Comparison of ENCODE assay signal across 23 cellular contexts in genomic region chr10:77417806-77418205, GRCh38.
DNase-seq lines count a peak whose midpoint lies in the region; ATAC-seq and TF ChIP-seq lines count a peak whose summit lies in the region.
"Had no signal": no experiment of that assay in that cellular context is flagged by ENCODE, and none has a peak within 500 bp of the region (broad histone marks: within the 10 kb centered on the region; RNA-seq: fewer than 3 reads in every experiment).

No MANE protein-coding gene starts in this region.

- H3K9me3 ChIP-seq in MG63 (no peaks in the 10 kb centered on the region), muscle layer of duodenum (ENCODE audit: control insufficient read depth in 1 of 2, low read length in 2 of 2) (no peaks in the 10 kb centered on the region), tibial artery (no peaks in the 10 kb centered on the region), ovary (no peaks in the 10 kb centered on the region)
- H3K9me3 ChIP-seq: BE2C, psoas muscle had no signal

- H3K27ac ChIP-seq in muscle layer of duodenum (ENCODE audit: low read length) (peak overlapping the region; percentile 32), tibial artery (peak overlapping the region; percentile 93 to 94), ovary (no peak overlapping the region)
- H3K27ac ChIP-seq: foreskin keratinocyte, psoas muscle had no signal

- no peaks in the 10 kb centered on the region for H3K27me3 Mint-ChIP-seq in chondrocyte (ENCODE audit: low read depth)
- H3K27me3 Mint-ChIP-seq: activated CD8-positive, alpha-beta T cell treated with anti-CD3 and anti-CD28 coated beads for 36 hours had no signal

- intact Hi-C loops in tibial artery (cut with DNase I; ENCODE audit: low total_unique reads): no loop called here
- intact Hi-C loops in ovary (cut with DNase I): no loop called here

- H3K27me3 ChIP-seq in MG63 (no peaks in the 10 kb centered on the region), muscle layer of duodenum (ENCODE audit: low read depth, low read length) (no peaks in the 10 kb centered on the region), tibial artery (no peaks in the 10 kb centered on the region), ovary (no peaks in the 10 kb centered on the region)
- H3K27me3 ChIP-seq: BE2C, foreskin keratinocyte had no signal

- peak; percentile 23 for DNase-seq in MG63
- DNase-seq in chondrocyte (ENCODE audit: low spot score): no peak
- DNase-seq in tibial artery: peak; percentile 53 to 90
- no peak for DNase-seq in ovary
- DNase-seq: activated CD4-positive, CD25-positive, alpha-beta regulatory T cell; activated CD8-positive, alpha-beta T cell treated with anti-CD3 and anti-CD28 coated beads for 36 hours; activated naive CD4-positive, alpha-beta T cell treated with anti-CD3 and anti-CD28 coated beads, Interleukin-2, amount 50 U/mL, for 16 hours; activated T-cell treated with anti-CD3 and anti-CD28 coated beads, Interleukin-2, amount 50 U/mL, for 24 hours; BE2C; foreskin keratinocyte; H9; KBM-7; naive thymus-derived CD8-positive, alpha-beta T cell; NCI-H1092; NCI-H2081; NCI-H510A; SIG-M5; stimulated activated naive CD4-positive, alpha-beta T cell had no signal

- TF ChIP-seq CTCF in chondrocyte (IDR thresholded peaks at IDR 0.05) (no peak), tibial artery (IDR thresholded peaks at IDR 0.05) (no peak), ovary (IDR thresholded peaks at IDR 0.05) (no peak)

- H3K9me3 Mint-ChIP-seq in chondrocyte (ENCODE audit: low read depth): no peaks in the 10 kb centered on the region
- H3K9me3 Mint-ChIP-seq: activated CD8-positive, alpha-beta T cell treated with anti-CD3 and anti-CD28 coated beads for 36 hours; activated T-cell treated with anti-CD3 and anti-CD28 coated beads, Interleukin-2, amount 50 U/mL, for 24 hours; dendritic cell treated with granulocyte-macrophage colony-stimulating factor and Interleukin-4, amounts not matched to agents 40 ng/mL and 50 ng/mL, for 4 days; H9; naive thymus-derived CD8-positive, alpha-beta T cell had no signal

- WGBS in ovary, 3 donors: 84 to 98% (median 93%) methylated on average over 3 of the region's 3 CpGs

- TF ChIP-seq POLR2A in ovary (IDR thresholded peaks at IDR 0.05): no peak

- H3K36me3 Mint-ChIP-seq in chondrocyte (ENCODE audit: low read depth): no peaks in the 10 kb centered on the region
- H3K36me3 Mint-ChIP-seq: naive thymus-derived CD8-positive, alpha-beta T cell had no signal

- H3K4me1 ChIP-seq in muscle layer of duodenum (ENCODE audit: control insufficient read depth in 1 of 2, insufficient read depth in 2 of 2, low read length in 2 of 2) (peaks cover 8 to 22% of the 10 kb centered on the region in 2 donors), tibial artery (peaks cover 0 to 100% (median 89%) of the 10 kb centered on the region in 4 donors), ovary (ENCODE audit: insufficient read depth) (peaks cover 19% of the 10 kb centered on the region)

- peak overlapping the region; percentile 98 for H3K27ac Mint-ChIP-seq in chondrocyte (ENCODE audit: unreplicated experiment)
- H3K27ac Mint-ChIP-seq: activated CD8-positive, alpha-beta T cell treated with anti-CD3 and anti-CD28 coated beads for 36 hours; activated T-cell treated with anti-CD3 and anti-CD28 coated beads, Interleukin-2, amount 50 U/mL, for 24 hours; dendritic cell treated with granulocyte-macrophage colony-stimulating factor and Interleukin-4, amounts not matched to agents 40 ng/mL and 50 ng/mL, for 4 days; H9; naive thymus-derived CD8-positive, alpha-beta T cell had no signal

- peaks cover 2% of the 10 kb centered on the region; the same call in 1 of the 2 replicates for H3K36me3 ChIP-seq in MG63
- H3K36me3 ChIP-seq in muscle layer of duodenum (ENCODE audit: control insufficient read depth in 1 of 2, insufficient read depth in 2 of 2, low read length in 2 of 2): no peaks in the 10 kb centered on the region
- H3K36me3 ChIP-seq in tibial artery: no peaks in the 10 kb centered on the region
- no peaks in the 10 kb centered on the region for H3K36me3 ChIP-seq in ovary
- H3K36me3 ChIP-seq: BE2C had no signal

- no peak overlapping the region for H3K4me3 Mint-ChIP-seq in chondrocyte (ENCODE audit: unreplicated experiment)
- H3K4me3 Mint-ChIP-seq: activated CD8-positive, alpha-beta T cell treated with anti-CD3 and anti-CD28 coated beads for 36 hours; activated T-cell treated with anti-CD3 and anti-CD28 coated beads, Interleukin-2, amount 50 U/mL, for 24 hours; dendritic cell treated with granulocyte-macrophage colony-stimulating factor and Interleukin-4, amounts not matched to agents 40 ng/mL and 50 ng/mL, for 4 days; H9; naive thymus-derived CD8-positive, alpha-beta T cell had no signal

- H3K4me1 Mint-ChIP-seq in chondrocyte (ENCODE audit: low read depth): peaks cover 95% of the 10 kb centered on the region
- H3K4me1 Mint-ChIP-seq: naive thymus-derived CD8-positive, alpha-beta T cell had no signal

- TF ChIP-seq EP300 in ovary (IDR thresholded peaks at IDR 0.05): no peak

- H3K4me3 ChIP-seq in MG63 (no peak overlapping the region), muscle layer of duodenum (ENCODE audit: low read depth in 1 of 2, low read length in 2 of 2) (peak overlapping the region in 1 of 2 donors; percentile 27), tibial artery (peak overlapping the region; percentile 13 to 20), ovary (no peak overlapping the region)
- H3K4me3 ChIP-seq: psoas muscle had no signal

- ATAC-seq in HG03565 (IDR thresholded peaks at IDR 0.05; ENCODE audit: unreplicated experiment) (no peak), GM18517 (IDR thresholded peaks at IDR 0.05; ENCODE audit: unreplicated experiment) (no peak)
- ATAC-seq: activated CD8-positive, alpha-beta T cell treated with anti-CD3 and anti-CD28 coated beads for 36 hours; foreskin keratinocyte; naive thymus-derived CD8-positive, alpha-beta T cell had no signal

Comparison
In these comparisons a context has a peak if more than half of its experiments do, and no peak if none do; other contexts are left out.
1. DNase-seq: peak in MG63 (single experiment) and tibial artery (2 of 2); none in chondrocyte (single experiment) and ovary (0 of 5).
2. H3K4me3 ChIP-seq: peak in tibial artery (2 of 2); none in MG63 (single experiment) and ovary (single experiment).
3. H3K27ac ChIP-seq: peak in muscle layer of duodenum (single experiment) and tibial artery (2 of 2); none in ovary (0 of 2).